ENCODE assay signal across 8 cellular contexts in genomic region chr16:28935924-28936783, GRCh38. TPM values are rescaled to one million over a fixed set of nuclear protein-coding genes. Genes with fewer than 3 reads are reported as not detected.
A peak's percentile ranks its signal among the peaks of the same experiment; 100 is the strongest.
DNase-seq lines count a peak whose midpoint lies in the region; ATAC-seq and TF ChIP-seq lines count a peak whose summit lies in the region.

No MANE protein-coding gene starts in this region.

- H3K9me3 Mint-ChIP-seq in activated CD4-positive, alpha-beta memory T cell treated with anti-CD3 and anti-CD28 coated beads, Interleukin-2, amount 10 ng/mL, durations not matched to agents 7 days and 5 days = no peaks in the 10 kb centered on the region
- H3K9me3 Mint-ChIP-seq in memory B cell = no peaks in the 10 kb centered on the region

- H3K9me3 ChIP-seq in DOHH2 (ENCODE audit: control insufficient read depth, insufficient read depth, low read length) = no peaks in the 10 kb centered on the region; the same call in 1 of the 2 replicates

- H3K79me2 ChIP-seq in DOHH2 (ENCODE audit: control insufficient read depth, low read length) = peaks cover 47% of the 10 kb centered on the region

- peak overlapping the region; percentile 58 for H3K4me3 Mint-ChIP-seq in activated CD4-positive, alpha-beta memory T cell treated with anti-CD3 and anti-CD28 coated beads, Interleukin-2, amount 10 ng/mL, durations not matched to agents 7 days and 5 days
- H3K4me3 Mint-ChIP-seq in memory B cell = peak overlapping the region; percentile 8

- POLR2A ChIA-PET in activated CD4-positive, alpha-beta memory T cell treated with anti-CD3 and anti-CD28 coated beads, Interleukin-2, amount 10 ng/mL, durations not matched to agents 7 days and 5 days (lab: Charles Lee) = interaction anchor here (0.8 to 2.1 kb wide), 4 partner anchors 9 to 114 kb away, joined by 3 to 12 read pairs (median 6); partner anchors contain the start of genes ATXN2L and RABEP2

- no peaks in the 10 kb centered on the region for H3K9me2 ChIP-seq in DOHH2 (replicated peaks; ENCODE audit: control insufficient read depth, low read length)

- H3K4me1 Mint-ChIP-seq in activated CD4-positive, alpha-beta memory T cell treated with anti-CD3 and anti-CD28 coated beads, Interleukin-2, amount 10 ng/mL, durations not matched to agents 7 days and 5 days = peaks cover 16% of the 10 kb centered on the region
- H3K4me1 Mint-ChIP-seq in memory B cell = peaks cover 41% of the 10 kb centered on the region

- ATAC-seq in memory B cell (ENCODE audit: low read depth) = peak; percentile 91

- no peak overlapping the region for H3K27ac ChIP-seq in DOHH2 (ENCODE audit: low read depth, low read length)

- H3K4me2 ChIP-seq in DOHH2 (ENCODE audit: low read length) = no peak overlapping the region

- H3K36me3 ChIP-seq in DOHH2 (ENCODE audit: control insufficient read depth, low read length) (peaks cover 77% of the 10 kb centered on the region), H7 (replicated peaks; ENCODE audit: control insufficient read depth, insufficient read depth, low read length) (no peaks in the 10 kb centered on the region)

- H3K27me3 Mint-ChIP-seq in activated CD4-positive, alpha-beta memory T cell treated with anti-CD3 and anti-CD28 coated beads, Interleukin-2, amount 10 ng/mL, durations not matched to agents 7 days and 5 days = peaks cover 2% of the 10 kb centered on the region
- H3K27me3 Mint-ChIP-seq in memory B cell = no peaks in the 10 kb centered on the region

- H3K27ac Mint-ChIP-seq in activated CD4-positive, alpha-beta memory T cell treated with anti-CD3 and anti-CD28 coated beads, Interleukin-2, amount 10 ng/mL, durations not matched to agents 7 days and 5 days = no peak overlapping the region
- H3K27ac Mint-ChIP-seq in memory B cell = peak overlapping the region; percentile 79

- H3F3A ChIP-seq in DOHH2 (ENCODE audit: control insufficient read depth, insufficient read depth) = peaks cover 30% of the 10 kb centered on the region

- H3K27me3 ChIP-seq in DOHH2 (ENCODE audit: control insufficient read depth, low read length) = no peaks in the 10 kb centered on the region
- H3K27me3 ChIP-seq in H7 (ENCODE audit: control insufficient read depth, insufficient read depth, low read length) = no peaks in the 10 kb centered on the region

- DNase-seq in H7 (peak; percentile 99), NCI-H2029 (lab: John Stamatoyannopoulos, UW) (peak; percentile 79), memory B cell (ENCODE audit: low spot score in 2 of 2) (peak; percentile 75 to 82), NCI-H446 treated with DMSO at 0.1 percent for 48 hours (lab: John Stamatoyannopoulos, UW) (no peak)
- DNase-seq in activated CD4-positive, alpha-beta memory T cell treated with anti-CD3 and anti-CD28 coated beads, Interleukin-2, amount 10 ng/mL, durations not matched to agents 7 days and 5 days = peak; percentile 85
- peak; percentile 77 for DNase-seq in effector CD8-positive, alpha-beta T cell (lab: John Stamatoyannopoulos, UW)
- DNase-seq in stimulated activated CD8-positive, alpha-beta memory T cell treated with anti-CD3 and anti-CD28 coated beads, Interleukin-15, amount 100 ng/mL, for 4 hours (ENCODE audit: low read depth in 2 of 2) = peak; percentile 59 to 62

- peaks cover 11% of the 10 kb centered on the region; the same call in 1 of the 2 replicates for H4K20me1 ChIP-seq in DOHH2 (ENCODE audit: control insufficient read depth, insufficient read depth, low read depth, low read length)

- TF ChIP-seq CTCF in DOHH2 (IDR thresholded peaks at IDR 0.05; ENCODE audit: low read depth, low read length, poor library complexity, severe bottlenecking) = no peak

- CTCF ChIA-PET in activated CD4-positive, alpha-beta memory T cell treated with anti-CD3 and anti-CD28 coated beads, Interleukin-2, amount 10 ng/mL, durations not matched to agents 7 days and 5 days (lab: Charles Lee) = interaction anchor here (0.6 to 3.3 kb wide), 5 partner anchors 9 to 113 kb away, joined by 3 to 37 read pairs (median 4); partner anchors contain the start of genes ATXN2L and NFATC2IP

- H3K4me3 ChIP-seq in DOHH2 (ENCODE audit: low read length) (peak overlapping the region; percentile 19; the same call in 1 of the 2 replicates), H7 (ENCODE audit: insufficient read depth, low read depth, low read length) (peak overlapping the region; percentile 34)

- H3K4me1 ChIP-seq in DOHH2 (ENCODE audit: control insufficient read depth, low read length) = peaks cover 39% of the 10 kb centered on the region

- no peaks in the 10 kb centered on the region for H3K36me3 Mint-ChIP-seq in activated CD4-positive, alpha-beta memory T cell treated with anti-CD3 and anti-CD28 coated beads, Interleukin-2, amount 10 ng/mL, durations not matched to agents 7 days and 5 days (ENCODE audit: low read depth)
- H3K36me3 Mint-ChIP-seq in memory B cell = peaks cover 42% of the 10 kb centered on the region

RNA-seq across cellular contexts. Expression of gene CD19, which starts 4.4 kb away (rescaled TPM):
- 1.2 and 1.9 TPM in 2 replicates for total RNA-seq in H7 (2014; rRNA removed; shearing (Covaris generic))
- total RNA-seq in activated CD4-positive, alpha-beta memory T cell treated with anti-CD3 and anti-CD28 coated beads, Interleukin-2, amount 10 ng/mL, durations not matched to agents 7 days and 5 days = not detected

RNA-seq across cellular contexts. Expression of gene RABEP2, which starts 11.1 kb away (rescaled TPM):
- total RNA-seq in H7 (2014; rRNA removed; shearing (Covaris generic)) = 13.3 and 17.3 TPM in 2 replicates
- 10 to 100 TPM; 15.7 to 16.5 TPM for total RNA-seq in activated CD4-positive, alpha-beta memory T cell treated with anti-CD3 and anti-CD28 coated beads, Interleukin-2, amount 10 ng/mL, durations not matched to agents 7 days and 5 days

RNA-seq across cellular contexts. Expression of gene NFATC2IP, which starts 14.6 kb away (rescaled TPM):
- total RNA-seq in H7 (2014; rRNA removed; shearing (Covaris generic)) = 29.1 and 34.8 TPM in 2 replicates
- total RNA-seq in activated CD4-positive, alpha-beta memory T cell treated with anti-CD3 and anti-CD28 coated beads, Interleukin-2, amount 10 ng/mL, durations not matched to agents 7 days and 5 days = 10 to 100 TPM; 96.7 TPM

RNA-seq across cellular contexts. Expression of gene SPNS1, which starts 38.4 kb away (rescaled TPM):
- total RNA-seq in H7 (2014; rRNA removed; shearing (Covaris generic)) = 58.6 and 65.3 TPM in 2 replicates
- 10 to 100 TPM; 20.6 to 24.7 TPM for total RNA-seq in activated CD4-positive, alpha-beta memory T cell treated with anti-CD3 and anti-CD28 coated beads, Interleukin-2, amount 10 ng/mL, durations not matched to agents 7 days and 5 days

RNA-seq across cellular contexts. Expression of gene LAT, which starts 48.7 kb away (rescaled TPM):
- total RNA-seq in H7 (2014; rRNA removed; shearing (Covaris generic)) = 0.74 and 1.5 TPM in 2 replicates
- 100 to 1,000 TPM; 333 to 341 TPM for total RNA-seq in activated CD4-positive, alpha-beta memory T cell treated with anti-CD3 and anti-CD28 coated beads, Interleukin-2, amount 10 ng/mL, durations not matched to agents 7 days and 5 days
